Comparison of ENCODE assay signal across 8 cellular contexts in the genomic region with DNA sequence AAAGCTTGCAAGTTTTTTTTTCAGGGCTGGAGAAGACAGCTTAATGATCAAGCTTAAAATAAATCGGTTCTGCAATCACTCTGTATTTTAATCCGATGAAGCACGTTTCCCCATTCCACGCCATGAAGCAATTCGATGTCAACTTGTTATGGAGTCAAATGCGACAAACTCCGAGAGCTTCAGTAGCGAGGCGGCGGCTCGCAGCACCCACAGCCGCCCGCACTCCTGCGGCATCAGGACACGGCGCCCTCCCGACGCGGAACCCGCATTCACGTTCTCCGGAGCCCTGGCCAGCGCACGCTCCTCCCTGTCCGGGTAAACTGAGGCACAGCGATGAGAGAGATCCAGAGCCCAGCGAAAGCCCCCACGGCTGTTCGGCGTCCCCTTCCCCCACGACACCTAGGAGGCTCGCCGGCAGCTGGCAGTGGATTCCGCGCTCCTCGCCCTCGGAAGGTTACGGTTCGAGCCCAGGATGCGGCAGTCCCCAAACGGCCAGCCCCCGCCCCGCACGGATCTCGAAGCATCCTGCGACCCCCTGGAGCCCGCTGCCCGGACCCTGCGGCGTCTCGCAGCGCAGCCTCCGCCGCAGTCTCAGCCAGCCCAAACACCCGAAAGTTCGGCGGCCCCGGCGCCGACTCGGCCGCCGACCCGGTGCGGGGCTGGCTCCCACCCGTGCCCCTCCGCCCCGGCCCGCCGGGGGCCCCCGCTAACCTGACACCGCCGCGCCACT. TPM values are rescaled to one million over a fixed set of nuclear protein-coding genes. Genes with fewer than 3 reads are reported as not detected.
DNase-seq lines count a peak whose midpoint lies in the region; ATAC-seq and TF ChIP-seq lines count a peak whose summit lies in the region.

No MANE protein-coding gene starts in this region.

- TF ChIP-seq CTCF in dorsolateral prefrontal cortex (IDR thresholded peaks at IDR 0.05 in 54 of 56, conservative IDR thresholded peaks at IDR 0.05 in 2 of 56; ENCODE audit: low read depth in 1 of 56, partially characterized antibody in 56 of 56) = peak in 2 of 56 donors; percentile 6 to 7
- TF ChIP-seq CTCF in testis (IDR thresholded peaks at IDR 0.05) = no peak

- no peak for ATAC-seq in HG03571 (IDR thresholded peaks at IDR 0.05; ENCODE audit: unreplicated experiment)
- ATAC-seq in GM18519 (IDR thresholded peaks at IDR 0.05; ENCODE audit: low FRiP score, unreplicated experiment) = no peak
- no peak for ATAC-seq in HG03196 (IDR thresholded peaks at IDR 0.05; ENCODE audit: unreplicated experiment)

- WGBS in testis, 2 donors = 5 to 27% methylated on average over 13 to 52 of the region's 74 CpGs

- DNase-seq in C1 segment of cervical spinal cord (lab: John Stamatoyannopoulos, UW) = peak in 10 of 14 donors; percentile 20 to 81 (median 60)
- peak; percentile 42 for DNase-seq in SK-N-DZ (ENCODE audit: low spot score)
- peak in 8 of 10 donors; percentile 31 to 65 (median 47) for DNase-seq in dorsolateral prefrontal cortex
- DNase-seq in midbrain (lab: John Stamatoyannopoulos, UW) = peak; percentile 65
- peak; percentile 34 for DNase-seq in testis

- H3K4me3 ChIP-seq in dorsolateral prefrontal cortex (peak overlapping the region; percentile 17 to 96 (median 87)), testis (peak overlapping the region; percentile 91 to 96)

- H3K27me3 ChIP-seq in dorsolateral prefrontal cortex (no peaks in the 10 kb centered on the region), testis (no peaks in the 10 kb centered on the region)

- no peaks in the 10 kb centered on the region for H3K9me3 ChIP-seq in testis

- no peaks in the 10 kb centered on the region for H3K36me3 ChIP-seq in testis (ENCODE audit: low read depth, missing control alignments)

- intact Hi-C loops in dorsolateral prefrontal cortex (cut with DNase I) = loop anchor here (2.0 to 5.0 kb wide), 4 partner anchors 38 to 405 kb away; partner anchors contain the start of gene CLCN3 (in 1 of the 2)
- intact Hi-C loops in testis (cut with DNase I; ENCODE audit: low total_unique reads) = no loop called here

- H3K27ac ChIP-seq in dorsolateral prefrontal cortex (peak overlapping the region; percentile 54 to 99 (median 96)), testis (peak overlapping the region in 1 of 2 donors; percentile 88)

- TF ChIP-seq POLR2A in testis (IDR thresholded peaks at IDR 0.05) = no peak

- H3K4me1 ChIP-seq in testis = no peaks in the 10 kb centered on the region

RNA-seq across cellular contexts. Expression of gene MFAP3L, which starts 0.5 kb away (rescaled TPM):
- polyA plus RNA-seq in SK-N-DZ (2014; cell fraction: cytosol; rRNA removed) = 4.3 and 8.7 TPM in 2 replicates
- polyA plus RNA-seq in SK-N-DZ (2014; cell fraction: nucleus; rRNA removed) = 7.5 and 7.6 TPM in 2 replicates
- total RNA-seq in dorsolateral prefrontal cortex (100 to 1,000 TPM in 13 of 120 experiments, 10 to 100 TPM in 107; 42.2 to 154 (median 73.9) TPM), testis (10 to 100 TPM; 41.4 to 78.6 TPM)
- polyA plus RNA-seq in testis (ENCODE audit: insufficient read depth, low read depth, low replicate concordance) = 113 TPM
